In genomic region chr7:107045195-107045960, GRCh38 we compare ENCODE assay signal across 8 cellular contexts. TPM values are rescaled to one million over a fixed set of nuclear protein-coding genes. Genes with fewer than 3 reads are reported as not detected.
DNase-seq lines count a peak whose midpoint lies in the region; ATAC-seq and TF ChIP-seq lines count a peak whose summit lies in the region.

No MANE protein-coding gene starts in this region.

- H3K36me3 ChIP-seq in heart left ventricle: no peaks in the 10 kb centered on the region
- no peaks in the 10 kb centered on the region for H3K36me3 ChIP-seq in psoas muscle (ENCODE audit: insufficient read depth in 1 of 2, low read depth in 1 of 2)

- H3K27me3 ChIP-seq in heart left ventricle (no peaks in the 10 kb centered on the region), psoas muscle (ENCODE audit: insufficient read depth in 3 of 3, low read length in 2 of 3) (peaks cover 0 to 23% (median 0%) of the 10 kb centered on the region in 3 donors)

- H3K9me3 Mint-ChIP-seq in T-cell: no peaks in the 10 kb centered on the region

- H3K4me3 Mint-ChIP-seq in T-cell: peak overlapping the region; percentile 79 to 88 (median 86)

- H3K4me1 ChIP-seq in heart left ventricle: peaks cover 0 to 20% (median 12%) of the 10 kb centered on the region in 12 donors
- H3K4me1 ChIP-seq in psoas muscle: peaks cover 15% of the 10 kb centered on the region

- TF ChIP-seq CTCF in heart left ventricle (IDR thresholded peaks at IDR 0.05): no peak
- TF ChIP-seq CTCF in foreskin fibroblast (IDR thresholded peaks at IDR 0.05; ENCODE audit: low read depth, low read length): no peak
- TF ChIP-seq CTCF in psoas muscle (IDR thresholded peaks at IDR 0.05): no peak

- H3K9me3 ChIP-seq in heart left ventricle (peaks cover 0 to 5% (median 0%) of the 10 kb centered on the region in 12 donors), psoas muscle (no peaks in the 10 kb centered on the region)

- peak in 3 of 4 donors; percentile 15 to 28 (median 16) for ATAC-seq in heart left ventricle
- ATAC-seq in Right ventricle myocardium superior (ENCODE audit: poor library complexity): no peak
- ATAC-seq in T-cell (replicated peaks in 1 of 4): no peak
- no peak for ATAC-seq in psoas muscle
- ATAC-seq in GM18867 (IDR thresholded peaks at IDR 0.05; ENCODE audit: unreplicated experiment): no peak
- no peak for ATAC-seq in GM21515 (IDR thresholded peaks at IDR 0.05; ENCODE audit: unreplicated experiment)

- no peak overlapping the region for H3K27ac Mint-ChIP-seq in T-cell

- no peak for TF ChIP-seq POLR2A in heart left ventricle (IDR thresholded peaks at IDR 0.05)

- no peak for DNase-seq in heart left ventricle
- DNase-seq in Right ventricle myocardium superior: no peak
- DNase-seq in T-cell: peak in 1 of 34 experiments; percentile 5
- DNase-seq in foreskin fibroblast: peak in 1 of 2 donors; percentile 43
- no peak for DNase-seq in psoas muscle
- no peak for DNase-seq in SHP77 treated with DMSO at 0.1 percent for 48 hours (lab: John Stamatoyannopoulos, UW)

- H3K36me3 Mint-ChIP-seq in T-cell: no peaks in the 10 kb centered on the region

- H3K27me3 Mint-ChIP-seq in T-cell: peaks cover 35 to 40% of the 10 kb centered on the region in 2 donors

- CTCF ChIA-PET in T-cell (lab: Charles Lee): interaction anchor here (0.5 to 1.0 kb wide), 3 partner anchors 15 to 106 kb away, joined by 3 to 4 read pairs (median 3); no protein-coding TSS in a partner anchor

- POLR2A ChIA-PET in T-cell (lab: Charles Lee): interaction anchor here in 1 of 2 donors (0.5 to 1.3 kb wide), 3 partner anchors 81 to 813 kb away, joined by 3 to 4 read pairs (median 4); no protein-coding TSS in a partner anchor

- intact Hi-C loops in heart left ventricle (cut with DNase I): loop anchor here in 3 of 10 donors (5.0 to 10.0 kb wide), 2 partner anchors 98 to 99 kb away; no protein-coding TSS in a partner anchor
- intact Hi-C loops in Right ventricle myocardium superior (cut with DNase I): no loop called here
- intact Hi-C loops in psoas muscle (cut with DNase I): no loop called here

- H3K4me1 Mint-ChIP-seq in T-cell: peaks cover 10 to 16% (median 14%) of the 10 kb centered on the region in 3 donors

- 1 to 2% (median 1%) methylated on average over 22 to 29 of the region's 29 CpGs for WGBS in heart left ventricle, 4 donors
- 1 to 2% (median 1%) methylated on average over 22 to 29 of the region's 29 CpGs for WGBS in psoas muscle, 3 donors

- H3K4me3 ChIP-seq in heart left ventricle (peak overlapping the region; percentile 65 to 96 (median 86)), foreskin fibroblast (ENCODE audit: low read depth in 1 of 2, low read length in 2 of 2) (peak overlapping the region; percentile 67 to 76), psoas muscle (peak overlapping the region; percentile 77)

- H3K27ac ChIP-seq in heart left ventricle (peak overlapping the region in 11 of 12 donors; percentile 55 to 76 (median 70)), psoas muscle (no peak overlapping the region)

RNA-seq across cellular contexts. Expression of gene PRKAR2B, which starts 0.9 kb away (rescaled TPM):
- total RNA-seq in heart left ventricle (10 to 100 TPM; 14.3 to 50.6 (median 18.9) TPM), Right ventricle myocardium superior (16.3 TPM), T-cell (1 to 10 TPM in 3 of 5 donors, under 1 TPM in 2; 0.58 to 2.2 (median 1.0) TPM), psoas muscle (1 to 10 TPM; 1.3 to 2.5 (median 1.7) TPM)
- polyA plus RNA-seq in heart left ventricle (1 to 10 TPM; 7.0 to 7.5 TPM), psoas muscle (1 to 10 TPM; 1.4 to 3.5 (median 1.7) TPM)

Comparison
In these comparisons a context has a peak if more than half of its experiments do, and no peak if none do; other contexts are left out.
1. ATAC-seq: peak in heart left ventricle (3 of 4); none in Right ventricle myocardium superior (single experiment), T-cell (0 of 4), psoas muscle (0 of 4), GM18867 (single experiment) and GM21515 (single experiment).
2. Peak in every context shown above with its lines, with median percentiles within 50 percentile points of each other: H3K4me3 ChIP-seq.